27 cellular contexts compared by ENCODE assay signal in the genomic region with DNA sequence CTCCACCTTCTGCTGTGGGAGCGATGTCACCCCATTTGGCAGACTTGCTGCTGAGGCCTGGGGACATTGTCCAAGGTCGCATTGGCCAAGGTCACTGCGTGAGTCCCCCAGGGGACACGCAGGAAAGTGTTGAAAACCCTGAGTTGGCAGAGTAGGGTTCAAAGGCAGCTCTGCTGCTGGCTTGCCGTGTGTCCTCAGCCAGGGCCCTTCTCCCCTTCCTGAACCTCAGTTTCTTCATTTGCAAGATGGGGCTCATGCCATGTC. TPM values are rescaled to one million over a fixed set of nuclear protein-coding genes. Genes with fewer than 3 reads are reported as not detected.
"Had no signal": no experiment of that assay in that cellular context is flagged by ENCODE, and none has a peak within 500 bp of the region (broad histone marks: within the 10 kb centered on the region; RNA-seq: fewer than 3 reads in every experiment).

No MANE protein-coding gene starts in this region.

- H3K9ac ChIP-seq: neural progenitor cell had no signal

- H3K27ac ChIP-seq: esophagus squamous epithelium, heart right ventricle, neural progenitor cell, prostate gland, right atrium auricular region, sigmoid colon, transverse colon, upper lobe of right lung, uterus had no signal

- ATAC-seq: effector memory CD8-positive, alpha-beta T cell; left ventricle myocardium superior; naive thymus-derived CD4-positive, alpha-beta T cell; stimulated activated effector memory CD8-positive, alpha-beta T cell treated with anti-CD3 and anti-CD28 coated beads, Interleukin-12 subunit alpha, Interleukin-12 subunit beta, amount 100 ng/mL, for 72 hours; upper lobe of right lung had no signal

- H3K27me3 ChIP-seq: heart right ventricle, neural progenitor cell, right atrium auricular region, transverse colon, upper lobe of right lung, uterus had no signal

- H3K4me1 ChIP-seq: neural progenitor cell, prostate gland, upper lobe of right lung had no signal

- H3K9me3 ChIP-seq: esophagus squamous epithelium, heart right ventricle, prostate gland, right atrium auricular region, sigmoid colon, transverse colon, upper lobe of right lung, uterus had no signal

- DNase-seq: cortex of kidney; effector memory CD8-positive, alpha-beta T cell; erythroblast; esophagus squamous epithelium; foreskin melanocyte; heart right ventricle; hippocampal formation; immature natural killer cell; islet precursor cell; kidney glomerular epithelial cell; left colon; left ventricle myocardium superior; mesendoderm; midbrain; naive thymus-derived CD4-positive, alpha-beta T cell; nucleus accumbens; sigmoid colon; stimulated activated CD4-positive, alpha-beta T cell treated with anti-CD3 and anti-CD28 coated beads, Interleukin-2, amount 100 ng/mL, for 24 hours; stimulated activated CD4-positive, alpha-beta T cell treated with anti-CD3 and anti-CD28 coated beads, Interleukin-4, amount 100 ng/mL, for 24 hours; stimulated activated naive CD4-positive, alpha-beta T cell treated with Interleukin-2 at 50 U/mL for 16 hours; transverse colon; upper lobe of right lung; uterus had no signal

- H3K36me3 ChIP-seq: neural progenitor cell, prostate gland, transverse colon, upper lobe of right lung, uterus had no signal

- H3K4me3 ChIP-seq: esophagus squamous epithelium, heart right ventricle, neural progenitor cell, prostate gland, right atrium auricular region, sigmoid colon, transverse colon, upper lobe of right lung, uterus had no signal

RNA-seq across cellular contexts. Expression of gene ASS1, which starts 14.0 kb away (rescaled TPM):
- polyA plus RNA-seq: immature natural killer cell; naive thymus-derived CD4-positive, alpha-beta T cell had no signal
